ENCODE assay signal across 8 cellular contexts in the genomic region with DNA sequence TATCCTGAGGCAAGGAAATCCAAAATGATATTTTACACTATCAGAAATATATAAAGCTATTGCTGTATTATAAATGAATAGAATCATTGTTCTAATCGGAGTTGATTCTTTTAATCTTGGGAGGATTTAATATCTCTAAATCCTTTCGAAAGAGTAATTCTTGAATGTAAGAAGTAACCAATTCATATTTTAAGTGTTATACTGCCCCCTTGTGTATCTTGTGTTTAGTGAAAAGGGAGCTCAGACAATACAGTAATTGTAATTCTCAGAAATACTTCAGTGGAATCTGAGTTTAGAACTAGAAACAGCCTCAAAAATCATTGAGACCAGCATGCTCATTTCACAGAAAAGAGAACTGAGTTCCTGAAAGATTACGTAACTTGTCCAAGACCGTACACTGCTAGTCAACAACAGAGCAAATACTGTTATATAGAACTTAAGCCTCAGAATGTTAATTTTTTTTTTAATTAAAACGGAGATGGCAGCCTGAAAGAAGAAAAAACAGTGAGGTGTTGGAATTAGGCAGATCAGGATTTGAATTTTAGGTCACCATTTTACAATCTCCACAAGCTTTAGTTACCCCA. TPM values are rescaled to one million over a fixed set of nuclear protein-coding genes. Genes with fewer than 3 reads are reported as not detected.
A peak's percentile ranks its signal among the peaks of the same experiment; 100 is the strongest.
DNase-seq lines count a peak whose midpoint lies in the region; ATAC-seq and TF ChIP-seq lines count a peak whose summit lies in the region.

No MANE protein-coding gene starts in this region.

- no peaks in the 10 kb centered on the region for H4K20me1 ChIP-seq in osteoblast (ENCODE audit: insufficient read depth, low read length)

- H3K36me3 ChIP-seq in H7 (replicated peaks; ENCODE audit: control insufficient read depth, insufficient read depth, low read length) (no peaks in the 10 kb centered on the region), osteoblast (ENCODE audit: insufficient read depth, low read length) (no peaks in the 10 kb centered on the region)

- no peak overlapping the region for H3K27ac ChIP-seq in osteoblast (ENCODE audit: low read depth, low read length)

- no peaks in the 10 kb centered on the region for H3K9me3 ChIP-seq in osteoblast (ENCODE audit: low read depth, low read length)

- TF ChIP-seq CTCF in fibroblast of pulmonary artery (IDR thresholded peaks at IDR 0.05; ENCODE audit: low read length, missing control alignments) (peak; percentile 61), osteoblast (IDR thresholded peaks at IDR 0.05; ENCODE audit: extremely low read depth, low read depth, low read length) (peak; percentile 68)

- H3K27me3 ChIP-seq in H7 (ENCODE audit: control insufficient read depth, insufficient read depth, low read length) (no peaks in the 10 kb centered on the region), osteoblast (ENCODE audit: insufficient read depth, low read length) (no peaks in the 10 kb centered on the region)

- H3K4me2 ChIP-seq in osteoblast (ENCODE audit: insufficient read depth, low read length), result peak overlapping the region; percentile 23

- ATAC-seq in SK-N-SH treated with all-trans-retinoic acid at 6 μM for 48 hours, result peak; percentile 90

- H3K4me1 ChIP-seq in osteoblast (ENCODE audit: insufficient read depth, low read length), result no peaks in the 10 kb centered on the region

- H2AFZ ChIP-seq in osteoblast (ENCODE audit: low read length), result no peak overlapping the region

- DNase-seq in DMS53 treated with DMSO at 0.1 percent for 48 hours (lab: John Stamatoyannopoulos, UW; ENCODE audit: unreplicated experiment), result peak; percentile 45
- DNase-seq in H7, result peak; percentile 32
- peak; percentile 43 to 82 (median 81) for DNase-seq in NCI-H1417 (lab: John Stamatoyannopoulos, UW)
- DNase-seq in fibroblast of pulmonary artery (ENCODE audit: low read depth), result peak; percentile 70
- peak; percentile 19 for DNase-seq in osteoblast (ENCODE audit: insufficient read length, low spot score, missing footprints)
- DNase-seq in nucleus accumbens (lab: John Stamatoyannopoulos, UW), result no peak
- DNase-seq in activated CD8-positive, alpha-beta memory T cell treated with anti-CD3 and anti-CD28 coated beads, Interleukin-2, amount 50 U/mL, for 48 hours, result no peak

- H3K79me2 ChIP-seq in osteoblast (ENCODE audit: insufficient read depth, low read length), result no peaks in the 10 kb centered on the region

- H3K4me3 ChIP-seq in H7 (ENCODE audit: insufficient read depth, low read depth, low read length) (no peak overlapping the region), fibroblast of pulmonary artery (replicated peaks; ENCODE audit: low read depth, low read length) (no peak overlapping the region), osteoblast (ENCODE audit: insufficient read depth, low read length) (no peak overlapping the region)

TF ChIP-seq in SK-N-SH treated with all-trans-retinoic acid at 6 μM for 48 hours, 23 proteins besides CTCF, POLR2A, EP300 and RAD21:
- TF ChIP-seq POU6F1 (CRISPR knock-in tag; IDR thresholded peaks at IDR 0.05; ENCODE audit: borderline replicate concordance, low read depth), result no peak
- TF ChIP-seq ZNF70 (CRISPR knock-in tag; IDR thresholded peaks at IDR 0.05), result no peak

RNA-seq across cellular contexts. Expression of gene PLCH1, which starts 42.9 kb away (rescaled TPM):
- 5.2 and 6.3 TPM in 2 replicates for total RNA-seq in H7 (2014; rRNA removed; shearing (Covaris generic))
- under 0.01 and 0.36 TPM in 2 replicates for total RNA-seq in osteoblast

Comparison
In these comparisons a context has a peak if more than half of its experiments do, and no peak if none do; other contexts are left out.
1. DNase-seq: peak in DMS53 treated with DMSO at 0.1 percent for 48 hours (single experiment), H7 (single experiment), NCI-H1417 (3 of 3), fibroblast of pulmonary artery (single experiment) and osteoblast (single experiment); none in nucleus accumbens (0 of 56) and activated CD8-positive, alpha-beta memory T cell treated with anti-CD3 and anti-CD28 coated beads, Interleukin-2, amount 50 U/mL, for 48 hours (single experiment).